Comparison of ENCODE assay signal across 8 cellular contexts in the genomic region with DNA sequence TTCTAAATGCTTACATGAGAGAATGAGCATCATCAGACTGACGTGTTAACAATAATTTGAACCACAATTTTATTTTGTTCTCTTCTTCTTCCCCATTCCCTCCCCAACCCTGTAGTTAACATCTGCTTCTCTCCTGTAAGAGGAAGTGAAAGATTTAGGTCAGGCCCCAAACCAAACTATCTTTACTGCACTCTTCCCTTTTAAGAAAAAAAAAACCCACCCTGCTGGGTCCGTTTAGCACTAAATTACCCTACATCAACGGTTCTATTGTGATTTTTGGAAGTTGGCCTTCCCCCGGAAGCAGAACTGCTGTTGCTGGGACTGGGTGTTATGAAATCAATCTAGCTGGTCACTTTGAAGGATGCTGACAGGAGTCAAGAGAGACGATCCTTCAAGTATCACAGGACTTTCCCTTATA. TPM values are rescaled to one million over a fixed set of nuclear protein-coding genes. Genes with fewer than 3 reads are reported as not detected.
DNase-seq lines count a peak whose midpoint lies in the region; ATAC-seq and TF ChIP-seq lines count a peak whose summit lies in the region.

No MANE protein-coding gene starts in this region.

- H3K27me3 ChIP-seq in neutrophil, result no peaks in the 10 kb centered on the region

- H3K36me3 ChIP-seq in neutrophil, result no peaks in the 10 kb centered on the region

- H3K4me3 ChIP-seq in neutrophil (ENCODE audit: low read depth in 1 of 2, low read length in 1 of 2), result no peak overlapping the region

- intact Hi-C loops in posterior vena cava (cut with DNase I), result no loop called here

- peak; percentile 90 for ATAC-seq in GM19035 (IDR thresholded peaks at IDR 0.05; ENCODE audit: unreplicated experiment)
- peak; percentile 84 for ATAC-seq in HG02840 (IDR thresholded peaks at IDR 0.05; ENCODE audit: low FRiP score, unreplicated experiment)

- H3K27ac ChIP-seq in neutrophil, result peak overlapping the region; percentile 37

- H3K4me1 ChIP-seq in neutrophil (ENCODE audit: control insufficient read depth in 1 of 2, insufficient read depth in 1 of 2, low read depth in 1 of 2, low read length in 1 of 2), result peaks cover 0 to 7% of the 10 kb centered on the region in 2 experiments

- H3K9me3 ChIP-seq in neutrophil, result no peaks in the 10 kb centered on the region

- no peak for TF ChIP-seq CTCF in neutrophil (IDR thresholded peaks at IDR 0.05)

- DNase-seq in NAMALWA (ENCODE audit: low spot score), result peak; percentile 82
- DNase-seq in posterior vena cava (ENCODE audit: low spot score), result no peak
- no peak for DNase-seq in NCI-H1436 (lab: John Stamatoyannopoulos, UW)
- no peak for DNase-seq in DMS53 (lab: John Stamatoyannopoulos, UW)
- no peak for DNase-seq in iPS-NIHi11 (ENCODE audit: low spot score)

RNA-seq across cellular contexts. Expression of a gene that starts 49.4 kb away (rescaled TPM):
- 100 to 1,000 TPM in 1 of 2 donors, 10 to 100 TPM in 1; 77.4 to 103 TPM for total RNA-seq in posterior vena cava
